ENCODE assay signal across 32 cellular contexts in the genomic region with DNA sequence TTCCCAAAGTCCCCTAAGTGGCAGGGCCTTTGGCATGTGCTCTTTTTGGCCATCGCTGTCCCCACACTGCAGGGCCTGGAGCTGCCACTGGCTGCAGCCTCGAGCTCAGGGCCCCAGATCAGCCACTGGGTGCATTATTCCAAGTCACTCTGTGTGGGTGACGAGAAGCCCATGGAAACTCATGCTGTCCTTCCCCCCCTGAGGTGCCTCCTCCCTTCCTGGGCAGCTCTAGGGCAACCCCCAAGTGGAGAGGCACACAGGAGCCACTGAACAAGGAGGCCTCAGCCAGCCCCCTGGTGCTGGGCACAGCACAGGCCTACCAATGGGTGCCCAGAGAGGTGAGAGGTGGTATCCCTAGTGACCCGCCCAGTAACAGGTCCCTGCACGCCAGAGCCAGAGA.
"Had no signal": no experiment of that assay in that cellular context is flagged by ENCODE, and none has a peak within 500 bp of the region (broad histone marks: within the 10 kb centered on the region; RNA-seq: fewer than 3 reads in every experiment).

No MANE protein-coding gene starts in this region.

- H3K36me3 ChIP-seq: ascending aorta, breast epithelium, cardiac muscle cell, gastrocnemius medialis had no signal

- DNase-seq: activated CD4-positive, alpha-beta memory T cell treated with anti-CD3 and anti-CD28 coated beads, Interleukin-2, amount 10 ng/mL, durations not matched to agents 7 days and 5 days; activated CD4-positive, alpha-beta T cell treated with anti-CD3 and anti-CD28 coated beads for 1 hour; activated CD4-positive, alpha-beta T cell treated with anti-CD3 and anti-CD28 coated beads for 4 hours; activated CD4-positive, alpha-beta T cell treated with anti-CD3 and anti-CD28 coated beads, Interleukin-2, amount 10 ng/mL, durations not matched to agents 7 days and 5 days; activated CD4-positive, alpha-beta T cell treated with anti-CD3 and anti-CD28 coated beads, Interleukin-2, amount 50 U/mL, for 4 hours; activated CD8-positive, alpha-beta memory T cell treated with anti-CD3 and anti-CD28 coated beads, Interleukin-2, amount 50 U/mL, for 48 hours; activated gamma-delta T cell; activated naive CD4-positive, alpha-beta T cell; activated naive CD4-positive, alpha-beta T cell treated with anti-CD3 and anti-CD28 coated beads, Interleukin-2, amount 10 ng/mL, durations not matched to agents 7 days and 5 days; activated naive CD8-positive, alpha-beta T cell treated with anti-CD3 and anti-CD28 coated beads, Interleukin-2, amount 10 ng/mL, durations not matched to agents 7 days and 5 days; activated T-cell treated with anti-CD3 and anti-CD28 coated beads for 4 hours; activated T-cell treated with anti-CD3 and anti-CD28 coated beads, Interleukin-2, amount 50 U/mL, for 24 hours; activated T-cell treated with anti-CD3 and anti-CD28 coated beads, Interleukin-2, amount 50 U/mL, for 72 hours; effector memory CD4-positive, alpha-beta T cell; endodermal cell; foreskin keratinocyte; gastrocnemius medialis; glutamatergic neuron; T-helper 1 cell; T-helper 17 cell; T1000 had no signal

- H3K4me1 ChIP-seq: ascending aorta, breast epithelium, foreskin keratinocyte, gastrocnemius medialis had no signal

- ATAC-seq: activated naive CD4-positive, alpha-beta T cell treated with anti-CD3 and anti-CD28 coated beads, Interleukin-2, amount 50 U/mL, for 72 hours; activated T-cell treated with anti-CD3 and anti-CD28 coated beads, Interleukin-2, amount 50 U/mL, for 72 hours; esophagus mucosa; foreskin keratinocyte; gastrocnemius medialis; T-helper 17 cell had no signal

- H3K36me3 Mint-ChIP-seq: activated naive CD4-positive, alpha-beta T cell treated with anti-CD3 and anti-CD28 coated beads, Interleukin-2, amount 10 ng/mL, durations not matched to agents 7 days and 5 days; activated naive CD4-positive, alpha-beta T cell treated with anti-CD3 and anti-CD28 coated beads, Interleukin-2, amount 50 U/mL, for 72 hours; activated naive CD8-positive, alpha-beta T cell treated with anti-CD3 and anti-CD28 coated beads, Interleukin-2, amount 10 ng/mL, durations not matched to agents 7 days and 5 days; brain had no signal

- H3K27ac Mint-ChIP-seq: activated CD4-positive, alpha-beta memory T cell treated with anti-CD3 and anti-CD28 coated beads, Interleukin-2, amount 10 ng/mL, durations not matched to agents 7 days and 5 days; activated CD4-positive, alpha-beta T cell treated with anti-CD3 and anti-CD28 coated beads, Interleukin-2, amount 10 ng/mL, durations not matched to agents 7 days and 5 days; activated naive CD4-positive, alpha-beta T cell treated with anti-CD3 and anti-CD28 coated beads, Interleukin-2, amount 10 ng/mL, durations not matched to agents 7 days and 5 days; activated naive CD4-positive, alpha-beta T cell treated with anti-CD3 and anti-CD28 coated beads, Interleukin-2, amount 50 U/mL, for 72 hours; activated naive CD8-positive, alpha-beta T cell treated with anti-CD3 and anti-CD28 coated beads, Interleukin-2, amount 10 ng/mL, durations not matched to agents 7 days and 5 days; activated T-cell treated with anti-CD3 and anti-CD28 coated beads, Interleukin-2, amount 50 U/mL, for 24 hours; activated T-cell treated with anti-CD3 and anti-CD28 coated beads, Interleukin-2, amount 50 U/mL, for 72 hours; brain; dendritic cell treated with granulocyte-macrophage colony-stimulating factor and Interleukin-4, amounts not matched to agents 40 ng/mL and 50 ng/mL, for 4 days; endodermal cell; T-helper 17 cell; T-helper 2 cell treated with Interferon-gamma antibody and Interleukin-4, amounts not matched to agents 5 μg/mL and 100 μg/mL, for 36 hours had no signal

- H3K9me3 ChIP-seq: ascending aorta, breast epithelium, gastrocnemius medialis had no signal

- H3K27ac ChIP-seq: ascending aorta, breast epithelium, cardiac muscle cell, coronary artery, foreskin keratinocyte, gastrocnemius medialis had no signal

- H3K27me3 Mint-ChIP-seq: dendritic cell treated with granulocyte-macrophage colony-stimulating factor and Interleukin-4, amounts not matched to agents 40 ng/mL and 50 ng/mL, for 4 days had no signal

- H3K4me3 Mint-ChIP-seq: activated CD4-positive, alpha-beta memory T cell treated with anti-CD3 and anti-CD28 coated beads, Interleukin-2, amount 10 ng/mL, durations not matched to agents 7 days and 5 days; activated CD4-positive, alpha-beta T cell treated with anti-CD3 and anti-CD28 coated beads, Interleukin-2, amount 10 ng/mL, durations not matched to agents 7 days and 5 days; activated naive CD4-positive, alpha-beta T cell treated with anti-CD3 and anti-CD28 coated beads, Interleukin-2, amount 10 ng/mL, durations not matched to agents 7 days and 5 days; activated naive CD8-positive, alpha-beta T cell treated with anti-CD3 and anti-CD28 coated beads, Interleukin-2, amount 10 ng/mL, durations not matched to agents 7 days and 5 days; activated T-cell treated with anti-CD3 and anti-CD28 coated beads, Interleukin-2, amount 50 U/mL, for 24 hours; activated T-cell treated with anti-CD3 and anti-CD28 coated beads, Interleukin-2, amount 50 U/mL, for 72 hours; brain; central memory CD8-positive, alpha-beta T cell; dendritic cell treated with granulocyte-macrophage colony-stimulating factor and Interleukin-4, amounts not matched to agents 40 ng/mL and 50 ng/mL, for 4 days; endodermal cell; T-helper 17 cell; T-helper 2 cell treated with Interferon-gamma antibody and Interleukin-4, amounts not matched to agents 5 μg/mL and 100 μg/mL, for 36 hours had no signal

- H3K4me1 Mint-ChIP-seq: activated CD4-positive, alpha-beta T cell treated with anti-CD3 and anti-CD28 coated beads, Interleukin-2, amount 10 ng/mL, durations not matched to agents 7 days and 5 days; activated naive CD4-positive, alpha-beta T cell treated with anti-CD3 and anti-CD28 coated beads, Interleukin-2, amount 10 ng/mL, durations not matched to agents 7 days and 5 days; activated naive CD8-positive, alpha-beta T cell treated with anti-CD3 and anti-CD28 coated beads, Interleukin-2, amount 10 ng/mL, durations not matched to agents 7 days and 5 days; endodermal cell had no signal

- H3K9me3 Mint-ChIP-seq: activated CD4-positive, alpha-beta memory T cell treated with anti-CD3 and anti-CD28 coated beads, Interleukin-2, amount 10 ng/mL, durations not matched to agents 7 days and 5 days; activated CD4-positive, alpha-beta T cell treated with anti-CD3 and anti-CD28 coated beads, Interleukin-2, amount 10 ng/mL, durations not matched to agents 7 days and 5 days; activated naive CD4-positive, alpha-beta T cell treated with anti-CD3 and anti-CD28 coated beads, Interleukin-2, amount 10 ng/mL, durations not matched to agents 7 days and 5 days; activated naive CD4-positive, alpha-beta T cell treated with anti-CD3 and anti-CD28 coated beads, Interleukin-2, amount 50 U/mL, for 72 hours; activated naive CD8-positive, alpha-beta T cell treated with anti-CD3 and anti-CD28 coated beads, Interleukin-2, amount 10 ng/mL, durations not matched to agents 7 days and 5 days; activated T-cell treated with anti-CD3 and anti-CD28 coated beads, Interleukin-2, amount 50 U/mL, for 24 hours; activated T-cell treated with anti-CD3 and anti-CD28 coated beads, Interleukin-2, amount 50 U/mL, for 72 hours; brain; central memory CD8-positive, alpha-beta T cell; dendritic cell treated with granulocyte-macrophage colony-stimulating factor and Interleukin-4, amounts not matched to agents 40 ng/mL and 50 ng/mL, for 4 days; endodermal cell; T-helper 2 cell treated with Interferon-gamma antibody and Interleukin-4, amounts not matched to agents 5 μg/mL and 100 μg/mL, for 36 hours had no signal

- H3K27me3 ChIP-seq: ascending aorta, cardiac muscle cell, dorsolateral prefrontal cortex had no signal

- H3K4me3 ChIP-seq: ascending aorta, breast epithelium, cardiac muscle cell, coronary artery, dorsolateral prefrontal cortex, gastrocnemius medialis had no signal
